Comparison of ENCODE assay signal across 8 cellular contexts in the genomic region with DNA sequence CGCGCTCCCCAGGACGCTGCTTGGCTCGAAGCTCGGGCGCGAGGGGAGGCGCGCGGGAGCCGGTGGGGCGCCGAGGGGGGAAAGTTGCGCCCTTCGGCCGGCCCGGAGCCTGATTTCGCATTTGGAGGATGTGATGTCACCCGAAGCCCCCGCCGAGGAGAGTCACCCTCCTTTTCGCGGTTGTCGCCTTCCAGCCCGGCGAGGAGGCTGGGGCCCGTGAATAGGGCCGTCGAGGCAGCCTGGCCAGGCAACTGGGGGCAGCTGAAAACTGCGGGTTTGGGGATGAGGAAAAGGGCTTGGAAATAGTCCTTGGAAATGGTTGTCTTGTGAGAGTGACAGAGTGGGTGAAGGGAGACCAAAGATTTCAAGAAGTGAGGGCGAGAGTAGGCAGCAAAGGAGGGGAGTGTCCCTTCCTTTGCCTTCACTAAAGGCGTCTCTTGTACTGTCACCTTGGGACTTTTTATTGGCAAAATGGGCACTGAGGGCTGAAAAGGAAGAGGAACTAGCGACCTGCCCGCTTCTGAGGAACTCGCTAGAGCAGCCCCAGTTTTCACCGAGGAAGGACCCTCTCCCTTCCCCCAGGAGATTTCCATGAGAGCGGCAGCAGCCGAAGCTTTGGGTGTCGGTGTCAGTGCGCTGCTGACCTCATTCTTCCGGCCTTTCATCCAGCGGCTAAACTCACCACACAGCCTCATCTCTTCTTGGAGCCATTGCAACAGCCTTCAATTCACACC.
A peak's percentile ranks its signal among the peaks of the same experiment; 100 is the strongest.
DNase-seq lines count a peak whose midpoint lies in the region; ATAC-seq lines count a peak whose summit lies in the region.

A gene (minus strand): TSS at position 86 of the 734 bp plus-strand sequence. CDS start 88 bp downstream, outside the sequence.

- DNase-seq in DMS79 treated with DMSO at 0.1 percent for 48 hours (lab: John Stamatoyannopoulos, UW) (peak; percentile 62), DMS79 (lab: John Stamatoyannopoulos, UW) (no peak), glomerular visceral epithelial cell (ENCODE audit: extremely low spot score) (peak; percentile 22), foreskin melanocyte (no peak), NCI-H226 (no peak)
- DNase-seq in activated CD8-positive, alpha-beta memory T cell treated with anti-CD3 and anti-CD28 coated beads for 48 hours (ENCODE audit: low read depth in 2 of 3, low spot score in 2 of 3) = peak; percentile 65 to 73 (median 66)
- peak; percentile 85 for DNase-seq in stimulated activated CD8-positive, alpha-beta memory T cell treated with anti-CD3 and anti-CD28 coated beads, Interleukin-4, amount 100 ng/mL, for 48 hours

- ATAC-seq in GM21576 (IDR thresholded peaks at IDR 0.05; ENCODE audit: unreplicated experiment) = no peak

Comparison
In these comparisons a context has a peak if more than half of its experiments do, and no peak if none do; other contexts are left out.
1. DNase-seq: peak in DMS79 treated with DMSO at 0.1 percent for 48 hours (single experiment), activated CD8-positive, alpha-beta memory T cell treated with anti-CD3 and anti-CD28 coated beads for 48 hours (3 of 3), glomerular visceral epithelial cell (single experiment) and stimulated activated CD8-positive, alpha-beta memory T cell treated with anti-CD3 and anti-CD28 coated beads, Interleukin-4, amount 100 ng/mL, for 48 hours (single experiment); none in DMS79 (single experiment), foreskin melanocyte (single experiment) and NCI-H226 (single experiment).